19 cellular contexts compared by ENCODE assay signal in genomic region chr1:30641557-30642353, GRCh38.
"Had no signal": no experiment of that assay in that cellular context is flagged by ENCODE, and none has a peak within 500 bp of the region (broad histone marks: within the 10 kb centered on the region; RNA-seq: fewer than 3 reads in every experiment).

No MANE protein-coding gene starts in this region.

- H3K36me3 Mint-ChIP-seq: mesothelial cell of epicardium had no signal

- H3K9me3 Mint-ChIP-seq: mesothelial cell of epicardium had no signal

- H3K9me3 ChIP-seq: esophagus muscularis mucosa, gastroesophageal sphincter, heart left ventricle, left ventricle myocardium inferior, lower lobe of right lung, mucosa of descending colon had no signal

- DNase-seq: cerebellar nuclear complex; dermis blood vessel endothelial cell; effector CD4-positive, alpha-beta T cell; effector memory CD4-positive, alpha-beta T cell; foreskin keratinocyte; heart left ventricle; hippocampal formation; kidney glomerular epithelial cell; left colon; left ventricle myocardium inferior; lower lobe of right lung; mesenchymal stem cell; mucosa of descending colon had no signal

- H3K4me1 ChIP-seq: lower lobe of right lung had no signal

- H3K4me3 ChIP-seq: coronary artery, dorsolateral prefrontal cortex, esophagus muscularis mucosa, gastroesophageal sphincter, heart left ventricle, left ventricle myocardium inferior, lower lobe of right lung, mucosa of descending colon had no signal

- ATAC-seq: foreskin keratinocyte, gastroesophageal sphincter, heart left ventricle, left colon, left lobe of liver, lower lobe of right lung, mucosa of descending colon had no signal

- H3K27ac ChIP-seq: coronary artery, dorsolateral prefrontal cortex, esophagus muscularis mucosa, foreskin keratinocyte, gastroesophageal sphincter, heart left ventricle, left ventricle myocardium inferior, lower lobe of right lung had no signal

- H3K27me3 ChIP-seq: foreskin keratinocyte had no signal

- H3K4me3 Mint-ChIP-seq: mesothelial cell of epicardium had no signal

- H3K36me3 ChIP-seq: esophagus muscularis mucosa, gastroesophageal sphincter, heart left ventricle, left ventricle myocardium inferior, lower lobe of right lung had no signal
